14 cellular contexts compared by ENCODE assay signal in genomic region chr3:127632441-127632840, GRCh38.
"Had no signal": no experiment of that assay in that cellular context is flagged by ENCODE, and none has a peak within 500 bp of the region (broad histone marks: within the 10 kb centered on the region; RNA-seq: fewer than 3 reads in every experiment).

No MANE protein-coding gene starts in this region.

- ATAC-seq: activated naive CD4-positive, alpha-beta T cell treated with anti-CD3 and anti-CD28 coated beads, Interleukin-2, amount 50 U/mL, for 72 hours; foreskin keratinocyte; left colon had no signal

- H3K27ac ChIP-seq: foreskin keratinocyte had no signal

- H3K9me3 Mint-ChIP-seq: activated naive CD4-positive, alpha-beta T cell treated with anti-CD3 and anti-CD28 coated beads, Interleukin-2, amount 50 U/mL, for 72 hours; naive B cell had no signal

- H3K4me1 ChIP-seq: foreskin keratinocyte had no signal

- H3K4me3 Mint-ChIP-seq: naive B cell had no signal

- DNase-seq: activated CD4-positive, alpha-beta T cell treated with anti-CD3 and anti-CD28 coated beads, Interleukin-2, amount 50 U/mL, for 1 hour; activated CD4-positive, CD25-positive, alpha-beta regulatory T cell; activated effector memory CD4-positive, alpha-beta T cell treated with anti-CD3 and anti-CD28 coated beads, Interleukin-2, amount 50 U/mL, for 16 hours; amygdala; foreskin keratinocyte; head of caudate nucleus; left colon; naive B cell; stimulated activated CD4-positive, alpha-beta T cell treated with anti-CD3 and anti-CD28 coated beads, Interleukin-12 subunit alpha, Interleukin-12 subunit beta, amount 100 ng/mL, for 4 hours; stimulated activated naive CD4-positive, alpha-beta T cell; T-helper 2 cell; trophoblast cell had no signal

- H3K27ac Mint-ChIP-seq: activated naive CD4-positive, alpha-beta T cell treated with anti-CD3 and anti-CD28 coated beads, Interleukin-2, amount 50 U/mL, for 72 hours; naive B cell had no signal

- FAIRE-seq: TTC549 had no signal
